ENCODE assay signal across 8 cellular contexts in genomic region chr22:20857838-20858614, GRCh38. TPM values are rescaled to one million over a fixed set of nuclear protein-coding genes. Genes with fewer than 3 reads are reported as not detected.
DNase-seq lines count a peak whose midpoint lies in the region; ATAC-seq, FAIRE-seq and TF ChIP-seq lines count a peak whose summit lies in the region.

No MANE protein-coding gene starts in this region.

- peak overlapping the region; percentile 81 for H3K4me3 ChIP-seq in fibroblast of pulmonary artery (replicated peaks; ENCODE audit: low read depth, low read length)

- H3K27me3 Mint-ChIP-seq in IgD-negative memory B cell, result no peaks in the 10 kb centered on the region
- H3K27me3 Mint-ChIP-seq in activated T-helper 2 cell treated with anti-CD3 and anti-CD28 coated beads, Interferon-gamma antibody, Interleukin-2, Interleukin-4, amounts not matched to agents 10 μg/mL and 5 μg/mL and 100 μg/mL, durations not matched to agents 14 hours and 24 hours and 36 hours (ENCODE audit: low read depth), result no peaks in the 10 kb centered on the region
- no peaks in the 10 kb centered on the region for H3K27me3 Mint-ChIP-seq in natural killer cell treated with Interleukin-12 subunit alpha and Interleukin-12 subunit beta and Interleukin-15 and Interleukin-18, amount 100 ng/mL, for 72 hours
- no peaks in the 10 kb centered on the region for H3K27me3 Mint-ChIP-seq in stimulated activated naive B cell treated with anti-CD40 and anti-IgM and Interleukin-4, amounts not matched to agents 10 μg/mL and 1 μg/mL and 100 μg/mL, for 72 hours

- H3K36me3 Mint-ChIP-seq in IgD-negative memory B cell, result peaks cover 2% of the 10 kb centered on the region
- H3K36me3 Mint-ChIP-seq in activated T-helper 2 cell treated with anti-CD3 and anti-CD28 coated beads, Interferon-gamma antibody, Interleukin-2, Interleukin-4, amounts not matched to agents 10 μg/mL and 5 μg/mL and 100 μg/mL, durations not matched to agents 14 hours and 24 hours and 36 hours (ENCODE audit: low read depth), result peaks cover 12% of the 10 kb centered on the region
- H3K36me3 Mint-ChIP-seq in natural killer cell treated with Interleukin-12 subunit alpha and Interleukin-12 subunit beta and Interleukin-15 and Interleukin-18, amount 100 ng/mL, for 72 hours, result no peaks in the 10 kb centered on the region
- peaks cover 2 to 11% of the 10 kb centered on the region in 2 donors for H3K36me3 Mint-ChIP-seq in stimulated activated naive B cell treated with anti-CD40 and anti-IgM and Interleukin-4, amounts not matched to agents 10 μg/mL and 1 μg/mL and 100 μg/mL, for 72 hours

- intact Hi-C loops in activated T-helper 2 cell treated with anti-CD3 and anti-CD28 coated beads, Interferon-gamma antibody, Interleukin-2, Interleukin-4, amounts not matched to agents 10 μg/mL and 5 μg/mL and 100 μg/mL, durations not matched to agents 14 hours and 24 hours and 36 hours (cut with micrococcal nuclease), result loop anchor here (1.0 to 10.0 kb wide), 4 partner anchors 59 to 156 kb away; partner anchors contain the start of gene CRKL

- no peak for TF ChIP-seq CTCF in fibroblast of pulmonary artery (IDR thresholded peaks at IDR 0.05; ENCODE audit: low read length, missing control alignments)

- DNase-seq in DMS153 (lab: John Stamatoyannopoulos, UW), result peak; percentile 61
- peak; percentile 37 for DNase-seq in RCC 7860 (ENCODE audit: low spot score)
- DNase-seq in activated T-helper 2 cell treated with anti-CD3 and anti-CD28 coated beads, Interferon-gamma antibody, Interleukin-2, Interleukin-4, amounts not matched to agents 10 μg/mL and 5 μg/mL and 100 μg/mL, durations not matched to agents 14 hours and 24 hours and 36 hours (ENCODE audit: low spot score), result peak; percentile 82
- peak; percentile 88 for DNase-seq in fibroblast of pulmonary artery (ENCODE audit: low read depth)
- DNase-seq in natural killer cell treated with Interleukin-12 subunit alpha and Interleukin-12 subunit beta and Interleukin-15 and Interleukin-18, amount 100 ng/mL, for 72 hours (ENCODE audit: low spot score), result peak; percentile 91
- peak; percentile 70 for DNase-seq in stimulated activated naive B cell treated with anti-CD40 and anti-IgM and Interleukin-4, amounts not matched to agents 10 μg/mL and 1 μg/mL and 100 μg/mL, for 72 hours

- no peak for FAIRE-seq in RCC 7860 (lab: Jason Lieb, UNC)

- peak overlapping the region; percentile 85 to 97 (median 90) for H3K4me3 Mint-ChIP-seq in IgD-negative memory B cell
- H3K4me3 Mint-ChIP-seq in activated T-helper 2 cell treated with anti-CD3 and anti-CD28 coated beads, Interferon-gamma antibody, Interleukin-2, Interleukin-4, amounts not matched to agents 10 μg/mL and 5 μg/mL and 100 μg/mL, durations not matched to agents 14 hours and 24 hours and 36 hours (ENCODE audit: low read depth), result peak overlapping the region; percentile 87
- H3K4me3 Mint-ChIP-seq in natural killer cell treated with Interleukin-12 subunit alpha and Interleukin-12 subunit beta and Interleukin-15 and Interleukin-18, amount 100 ng/mL, for 72 hours, result peak overlapping the region; percentile 90
- H3K4me3 Mint-ChIP-seq in stimulated activated naive B cell treated with anti-CD40 and anti-IgM and Interleukin-4, amounts not matched to agents 10 μg/mL and 1 μg/mL and 100 μg/mL, for 72 hours, result peak overlapping the region; percentile 82 to 83

- H3K27ac Mint-ChIP-seq in IgD-negative memory B cell, result peak overlapping the region; percentile 82 to 92 (median 86)
- H3K27ac Mint-ChIP-seq in activated T-helper 2 cell treated with anti-CD3 and anti-CD28 coated beads, Interferon-gamma antibody, Interleukin-2, Interleukin-4, amounts not matched to agents 10 μg/mL and 5 μg/mL and 100 μg/mL, durations not matched to agents 14 hours and 24 hours and 36 hours, result peak overlapping the region; percentile 52
- H3K27ac Mint-ChIP-seq in natural killer cell treated with Interleukin-12 subunit alpha and Interleukin-12 subunit beta and Interleukin-15 and Interleukin-18, amount 100 ng/mL, for 72 hours, result peak overlapping the region; percentile 83 to 93
- peak overlapping the region; percentile 80 for H3K27ac Mint-ChIP-seq in stimulated activated naive B cell treated with anti-CD40 and anti-IgM and Interleukin-4, amounts not matched to agents 10 μg/mL and 1 μg/mL and 100 μg/mL, for 72 hours

- peaks cover 27 to 45% (median 32%) of the 10 kb centered on the region in 3 donors for H3K4me1 Mint-ChIP-seq in IgD-negative memory B cell
- peaks cover 35% of the 10 kb centered on the region for H3K4me1 Mint-ChIP-seq in activated T-helper 2 cell treated with anti-CD3 and anti-CD28 coated beads, Interferon-gamma antibody, Interleukin-2, Interleukin-4, amounts not matched to agents 10 μg/mL and 5 μg/mL and 100 μg/mL, durations not matched to agents 14 hours and 24 hours and 36 hours (ENCODE audit: low read depth)
- H3K4me1 Mint-ChIP-seq in natural killer cell treated with Interleukin-12 subunit alpha and Interleukin-12 subunit beta and Interleukin-15 and Interleukin-18, amount 100 ng/mL, for 72 hours (ENCODE audit: low read depth in 2 of 2), result peaks cover 41 to 47% of the 10 kb centered on the region in 2 donors
- peaks cover 34 to 55% of the 10 kb centered on the region in 2 donors for H3K4me1 Mint-ChIP-seq in stimulated activated naive B cell treated with anti-CD40 and anti-IgM and Interleukin-4, amounts not matched to agents 10 μg/mL and 1 μg/mL and 100 μg/mL, for 72 hours

- H3K9me3 Mint-ChIP-seq in IgD-negative memory B cell, result no peaks in the 10 kb centered on the region
- no peaks in the 10 kb centered on the region for H3K9me3 Mint-ChIP-seq in activated T-helper 2 cell treated with anti-CD3 and anti-CD28 coated beads, Interferon-gamma antibody, Interleukin-2, Interleukin-4, amounts not matched to agents 10 μg/mL and 5 μg/mL and 100 μg/mL, durations not matched to agents 14 hours and 24 hours and 36 hours
- H3K9me3 Mint-ChIP-seq in natural killer cell treated with Interleukin-12 subunit alpha and Interleukin-12 subunit beta and Interleukin-15 and Interleukin-18, amount 100 ng/mL, for 72 hours, result no peaks in the 10 kb centered on the region
- H3K9me3 Mint-ChIP-seq in stimulated activated naive B cell treated with anti-CD40 and anti-IgM and Interleukin-4, amounts not matched to agents 10 μg/mL and 1 μg/mL and 100 μg/mL, for 72 hours, result no peaks in the 10 kb centered on the region

- ATAC-seq in GM21576 (IDR thresholded peaks at IDR 0.05; ENCODE audit: unreplicated experiment), result peak; percentile 43
- peak; percentile 82 to 84 for ATAC-seq in natural killer cell treated with Interleukin-12 subunit alpha and Interleukin-12 subunit beta and Interleukin-15 and Interleukin-18, amount 100 ng/mL, for 72 hours
- peak; percentile 55 to 63 for ATAC-seq in stimulated activated naive B cell treated with anti-CD40 and anti-IgM and Interleukin-4, amounts not matched to agents 10 μg/mL and 1 μg/mL and 100 μg/mL, for 72 hours (replicated peaks)

RNA-seq across cellular contexts. Expression of gene PI4KA, which starts 0.6 kb away (rescaled TPM):
- 43.4 TPM for polyA plus RNA-seq in IgD-negative memory B cell
- total RNA-seq in activated T-helper 2 cell treated with anti-CD3 and anti-CD28 coated beads, Interferon-gamma antibody, Interleukin-2, Interleukin-4, amounts not matched to agents 10 μg/mL and 5 μg/mL and 100 μg/mL, durations not matched to agents 14 hours and 24 hours and 36 hours, result 73.4 and 77.7 TPM in 2 replicates
- 100 to 1,000 TPM in 1 of 2 donors, 10 to 100 TPM in 1; 88.5 to 146 TPM for total RNA-seq in natural killer cell treated with Interleukin-12 subunit alpha and Interleukin-12 subunit beta and Interleukin-15 and Interleukin-18, amount 100 ng/mL, for 72 hours

RNA-seq across cellular contexts. Expression of gene SNAP29, which starts 0.8 kb away (rescaled TPM):
- polyA plus RNA-seq in IgD-negative memory B cell, result 23.0 TPM
- total RNA-seq in activated T-helper 2 cell treated with anti-CD3 and anti-CD28 coated beads, Interferon-gamma antibody, Interleukin-2, Interleukin-4, amounts not matched to agents 10 μg/mL and 5 μg/mL and 100 μg/mL, durations not matched to agents 14 hours and 24 hours and 36 hours, result 24.2 and 31.4 TPM in 2 replicates
- total RNA-seq in natural killer cell treated with Interleukin-12 subunit alpha and Interleukin-12 subunit beta and Interleukin-15 and Interleukin-18, amount 100 ng/mL, for 72 hours, result 10 to 100 TPM; 23.2 to 29.2 TPM

RNA-seq across cellular contexts. Expression of gene CRKL, which starts 59.2 kb away (rescaled TPM):
- 47.2 TPM for polyA plus RNA-seq in IgD-negative memory B cell
- total RNA-seq in activated T-helper 2 cell treated with anti-CD3 and anti-CD28 coated beads, Interferon-gamma antibody, Interleukin-2, Interleukin-4, amounts not matched to agents 10 μg/mL and 5 μg/mL and 100 μg/mL, durations not matched to agents 14 hours and 24 hours and 36 hours, result 79.2 and 80.1 TPM in 2 replicates
- total RNA-seq in natural killer cell treated with Interleukin-12 subunit alpha and Interleukin-12 subunit beta and Interleukin-15 and Interleukin-18, amount 100 ng/mL, for 72 hours, result 100 to 1,000 TPM in 1 of 2 donors, 10 to 100 TPM in 1; 78.4 to 105 TPM

Comparison
In these comparisons a context has a peak if more than half of its experiments do, and no peak if none do; other contexts are left out.
1. Peak in every context shown above with its lines: DNase-seq, ATAC-seq and H3K4me3 ChIP-seq.
2. DNase-seq: peak in every context shown above with its lines; median percentile 91 in natural killer cell treated with Interleukin-12 subunit alpha and Interleukin-12 subunit beta and Interleukin-15 and Interleukin-18, amount 100 ng/mL, for 72 hours; 88 in fibroblast of pulmonary artery; 82 in activated T-helper 2 cell treated with anti-CD3 and anti-CD28 coated beads, Interferon-gamma antibody, Interleukin-2, Interleukin-4, amounts not matched to agents 10 μg/mL and 5 μg/mL and 100 μg/mL, durations not matched to agents 14 hours and 24 hours and 36 hours; 70 in stimulated activated naive B cell treated with anti-CD40 and anti-IgM and Interleukin-4, amounts not matched to agents 10 μg/mL and 1 μg/mL and 100 μg/mL, for 72 hours; 61 in DMS153; 37 in RCC 7860.